ENCODE assay signal across 6 cellular contexts in genomic region chr5:145760660-145761059, GRCh38.
"Had no signal": no experiment of that assay in that cellular context is flagged by ENCODE, and none has a peak within 500 bp of the region (broad histone marks: within the 10 kb centered on the region; RNA-seq: fewer than 3 reads in every experiment).

No MANE protein-coding gene starts in this region.

- H3K9me3 ChIP-seq: HAP-1 had no signal

- DNase-seq: GM23248, GOT3, H7, IMR-90, KBM-7 had no signal

- H3K9ac ChIP-seq: GM23248 had no signal

- H3K27ac ChIP-seq: GM23248 had no signal

- H3K4me3 ChIP-seq: GM23248, HAP-1 had no signal

- H3K36me3 ChIP-seq: HAP-1 had no signal

- H2AFZ ChIP-seq: GM23248 had no signal
